9 cellular contexts compared by ENCODE assay signal in genomic region chr15:52709172-52709979, GRCh38. TPM values are rescaled to one million over a fixed set of nuclear protein-coding genes. Genes with fewer than 3 reads are reported as not detected.
A peak's percentile ranks its signal among the peaks of the same experiment; 100 is the strongest.
DNase-seq lines count a peak whose midpoint lies in the region; ATAC-seq, FAIRE-seq and TF ChIP-seq lines count a peak whose summit lies in the region.
"Had no signal": no experiment of that assay in that cellular context is flagged by ENCODE, and none has a peak within 500 bp of the region (broad histone marks: within the 10 kb centered on the region; RNA-seq: fewer than 3 reads in every experiment).

No MANE protein-coding gene starts in this region.

- H3K36me3 ChIP-seq in right atrium auricular region (no peaks in the 10 kb centered on the region), body of pancreas (replicated peaks in 1 of 2; ENCODE audit: insufficient read depth in 1 of 2, low read depth in 2 of 2) (no peaks in the 10 kb centered on the region), kidney (ENCODE audit: control insufficient read depth in 1 of 2, insufficient read depth in 2 of 2, low read length in 2 of 2) (no peaks in the 10 kb centered on the region)

- no peaks in the 10 kb centered on the region for H3K9me3 Mint-ChIP-seq in stimulated activated memory B cell treated with anti-CD40 and anti-IgM and Interleukin-4, amounts not matched to agents 10 μg/mL and 1 μg/mL and 100 μg/mL, for 72 hours

- H3K27me3 ChIP-seq in right atrium auricular region (no peaks in the 10 kb centered on the region), body of pancreas (no peaks in the 10 kb centered on the region)

- no peak overlapping the region for H3K4me3 ChIP-seq in right atrium auricular region
- H3K4me3 ChIP-seq in body of pancreas: no peak overlapping the region
- H3K4me3 ChIP-seq in kidney (ENCODE audit: low read length in 2 of 2): no peak overlapping the region

- TF ChIP-seq CTCF in right atrium auricular region (IDR thresholded peaks at IDR 0.05): no peak
- TF ChIP-seq CTCF in body of pancreas (IDR thresholded peaks at IDR 0.05): no peak
- no peak for TF ChIP-seq CTCF in kidney (IDR thresholded peaks at IDR 0.05; ENCODE audit: borderline replicate concordance, extremely low read depth, insufficient read depth)

- H3K4me3 Mint-ChIP-seq in stimulated activated memory B cell treated with anti-CD40 and anti-IgM and Interleukin-4, amounts not matched to agents 10 μg/mL and 1 μg/mL and 100 μg/mL, for 72 hours: peak overlapping the region; percentile 92

- DNase-seq in Right ventricle myocardium superior (no peak), right atrium auricular region (ENCODE audit: low spot score) (no peak), body of pancreas (peak; percentile 58 to 84 (median 76)), medulla oblongata (ENCODE audit: extremely low spot score) (no peak), COLO668 (lab: John Stamatoyannopoulos, UW; ENCODE audit: unreplicated experiment) (no peak), kidney (no peak)

- H3K36me3 Mint-ChIP-seq in stimulated activated memory B cell treated with anti-CD40 and anti-IgM and Interleukin-4, amounts not matched to agents 10 μg/mL and 1 μg/mL and 100 μg/mL, for 72 hours: no peaks in the 10 kb centered on the region

- H3K27ac ChIP-seq in right atrium auricular region (no peak overlapping the region), body of pancreas (peak overlapping the region in 2 of 4 donors; percentile 6 to 38), kidney (ENCODE audit: low read depth in 2 of 2, low read length in 2 of 2) (no peak overlapping the region)
- H3K27ac ChIP-seq: C4-2B had no signal

- intact Hi-C loops in Right ventricle myocardium superior (cut with DNase I): no loop called here
- intact Hi-C loops in body of pancreas (cut with DNase I): no loop called here
- intact Hi-C loops in kidney (cut with DNase I): no loop called here

- no peak for FAIRE-seq in kidney (lab: Jason Lieb, UNC)

- WGBS in body of pancreas, 2 donors: 19 to 31% methylated on average over 10 of the region's 10 CpGs

- ATAC-seq in Right ventricle myocardium superior (ENCODE audit: poor library complexity) (peak; percentile 46), HG03135 (IDR thresholded peaks at IDR 0.05; ENCODE audit: unreplicated experiment) (peak; percentile 95), body of pancreas (peak; percentile 83)
- ATAC-seq in stimulated activated memory B cell treated with anti-CD40 and anti-IgM and Interleukin-4, amounts not matched to agents 10 μg/mL and 1 μg/mL and 100 μg/mL, for 72 hours: peak; percentile 99

- TF ChIP-seq POLR2A in body of pancreas (IDR thresholded peaks at IDR 0.05): no peak

- peaks cover 58% of the 10 kb centered on the region for H3K4me1 Mint-ChIP-seq in stimulated activated memory B cell treated with anti-CD40 and anti-IgM and Interleukin-4, amounts not matched to agents 10 μg/mL and 1 μg/mL and 100 μg/mL, for 72 hours

- H3K9me3 ChIP-seq in right atrium auricular region: no peaks in the 10 kb centered on the region
- H3K9me3 ChIP-seq in body of pancreas: no peaks in the 10 kb centered on the region
- no peaks in the 10 kb centered on the region for H3K9me3 ChIP-seq in kidney (ENCODE audit: control insufficient read depth in 1 of 2, low read length in 2 of 2)

- peak overlapping the region; percentile 85 for H3K27ac Mint-ChIP-seq in stimulated activated memory B cell treated with anti-CD40 and anti-IgM and Interleukin-4, amounts not matched to agents 10 μg/mL and 1 μg/mL and 100 μg/mL, for 72 hours

- H3K4me1 ChIP-seq in right atrium auricular region (no peaks in the 10 kb centered on the region), body of pancreas (no peaks in the 10 kb centered on the region), kidney (ENCODE audit: control insufficient read depth in 1 of 2, insufficient read depth in 1 of 2, low read depth in 1 of 2, low read length in 2 of 2) (no peaks in the 10 kb centered on the region)

- no peaks in the 10 kb centered on the region for H3K27me3 Mint-ChIP-seq in stimulated activated memory B cell treated with anti-CD40 and anti-IgM and Interleukin-4, amounts not matched to agents 10 μg/mL and 1 μg/mL and 100 μg/mL, for 72 hours

- no peak overlapping the region for H3K9ac ChIP-seq in kidney (ENCODE audit: low read length in 2 of 2)

RNA-seq across cellular contexts. Expression of gene ATOSA, which starts 30.2 kb away (rescaled TPM):
- 20.4 TPM for total RNA-seq in Right ventricle myocardium superior
- 10 to 100 TPM; 21.6 to 36.7 TPM for total RNA-seq in right atrium auricular region
- 10 to 100 TPM; 37.2 to 63.6 TPM for total RNA-seq in body of pancreas
- total RNA-seq in kidney: 38.2 TPM
- 17.3 TPM for polyA plus RNA-seq in kidney (ENCODE audit: insufficient read depth, low read depth, low replicate concordance)

Comparison
In these comparisons a context has a peak if more than half of its experiments do, and no peak if none do; other contexts are left out.
1. ATAC-seq: peak in every context shown above with its lines; median percentile 99 in stimulated activated memory B cell treated with anti-CD40 and anti-IgM and Interleukin-4, amounts not matched to agents 10 μg/mL and 1 μg/mL and 100 μg/mL, for 72 hours; 95 in HG03135; 83 in body of pancreas; 46 in Right ventricle myocardium superior.
2. DNase-seq: peak in body of pancreas (4 of 4); none in Right ventricle myocardium superior (single experiment), right atrium auricular region (single experiment), medulla oblongata (single experiment), COLO668 (single experiment) and kidney (single experiment).